Comparison of ENCODE assay signal across 8 cellular contexts in the genomic region with DNA sequence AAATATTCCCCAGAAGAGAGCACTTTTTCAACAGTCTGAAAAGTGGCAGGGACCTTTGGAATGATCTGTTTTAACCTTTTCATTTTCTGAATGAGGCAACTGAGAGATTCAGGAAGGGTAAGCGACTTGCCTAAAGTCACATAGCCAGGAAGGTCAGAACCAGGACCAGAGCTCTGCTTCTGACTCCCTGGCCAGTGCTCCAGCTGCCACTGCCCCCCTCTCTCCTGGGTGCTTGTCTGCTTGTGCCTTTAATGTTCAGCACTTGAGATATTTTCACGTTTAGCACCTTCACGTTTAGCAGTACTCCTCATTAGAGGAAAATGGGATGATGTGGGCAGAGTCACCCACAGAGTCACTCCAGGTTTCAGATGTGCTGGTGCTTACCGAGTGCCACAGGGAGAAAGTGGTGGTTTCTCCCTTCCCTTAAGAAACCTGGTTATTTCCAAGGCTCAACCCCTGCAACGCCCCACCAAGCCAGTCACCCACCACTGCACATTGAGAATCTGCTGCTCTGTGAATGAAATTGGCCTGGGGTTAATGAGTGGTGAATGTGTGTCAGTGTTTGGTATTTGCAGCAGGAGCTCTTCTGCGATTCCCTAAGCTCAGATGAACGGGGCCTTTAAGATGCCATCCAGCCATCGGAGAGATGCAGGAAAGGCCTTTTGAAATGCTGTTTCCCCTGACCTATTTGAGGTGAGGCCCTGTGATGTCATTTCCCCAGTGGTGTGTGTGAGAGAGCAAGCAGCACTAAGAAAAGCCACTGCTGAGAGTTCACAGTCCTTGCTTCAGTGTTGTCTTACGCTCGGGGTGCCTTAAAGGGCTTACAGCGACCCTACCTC.
DNase-seq lines count a peak whose midpoint lies in the region; ATAC-seq and TF ChIP-seq lines count a peak whose summit lies in the region.

No MANE protein-coding gene starts in this region.

- ATAC-seq in HG03025 (IDR thresholded peaks at IDR 0.05; ENCODE audit: low FRiP score, unreplicated experiment) (peak; percentile 65), WTC11 (peak; percentile 34), mucosa of descending colon (peak; percentile 76), GM18520 (IDR thresholded peaks at IDR 0.05; ENCODE audit: unreplicated experiment) (no peak)
- peak; percentile 93 for ATAC-seq in stimulated activated effector memory CD8-positive, alpha-beta T cell treated with anti-CD3 and anti-CD28 coated beads, Interleukin-12 subunit alpha, Interleukin-12 subunit beta, amount 100 ng/mL, for 72 hours

- DNase-seq in WTC11 (ENCODE audit: low spot score) (no peak), cerebellar cortex (ENCODE audit: low spot score) (peak; percentile 39), mucosa of descending colon (peak in 1 of 3 donors; percentile 59), RKO (ENCODE audit: low spot score) (no peak)
- peak in 1 of 2 donors; percentile 75 for DNase-seq in stimulated activated effector memory CD8-positive, alpha-beta T cell treated with anti-CD3 and anti-CD28 coated beads, Interleukin-12 subunit alpha, Interleukin-12 subunit beta, amount 100 ng/mL, for 72 hours (ENCODE audit: low spot score in 2 of 2)

- POLR2A ChIA-PET in WTC11 (lab: Charles Lee) = interaction anchor here (0.5 to 1.0 kb wide), 2 partner anchors 9 to 50 kb away, joined by 3 to 4 read pairs; no protein-coding TSS in a partner anchor

- TF ChIP-seq CTCF in WTC11 (IDR thresholded peaks at IDR 0.05) (no peak), mucosa of descending colon (IDR thresholded peaks at IDR 0.05) (no peak)

- no peak overlapping the region for H3K4me3 Mint-ChIP-seq in WTC11
- peak overlapping the region; percentile 96 for H3K4me3 Mint-ChIP-seq in stimulated activated effector memory CD8-positive, alpha-beta T cell treated with anti-CD3 and anti-CD28 coated beads, Interleukin-12 subunit alpha, Interleukin-12 subunit beta, amount 100 ng/mL, for 72 hours

- CTCF ChIA-PET in WTC11 (lab: Charles Lee) = interaction anchor here (1.5 kb wide), 1 partner anchor 31 kb away, joined by 8 read pairs; no protein-coding TSS in a partner anchor

- no peak overlapping the region for H3K4me3 ChIP-seq in mucosa of descending colon

- no peaks in the 10 kb centered on the region for H3K36me3 Mint-ChIP-seq in WTC11
- H3K36me3 Mint-ChIP-seq in stimulated activated effector memory CD8-positive, alpha-beta T cell treated with anti-CD3 and anti-CD28 coated beads, Interleukin-12 subunit alpha, Interleukin-12 subunit beta, amount 100 ng/mL, for 72 hours = peaks cover 29% of the 10 kb centered on the region

- H3K27ac Mint-ChIP-seq in WTC11 = peak overlapping the region; percentile 87
- peak overlapping the region; percentile 99 for H3K27ac Mint-ChIP-seq in stimulated activated effector memory CD8-positive, alpha-beta T cell treated with anti-CD3 and anti-CD28 coated beads, Interleukin-12 subunit alpha, Interleukin-12 subunit beta, amount 100 ng/mL, for 72 hours

- H3K9me3 Mint-ChIP-seq in WTC11 = no peaks in the 10 kb centered on the region
- no peaks in the 10 kb centered on the region for H3K9me3 Mint-ChIP-seq in stimulated activated effector memory CD8-positive, alpha-beta T cell treated with anti-CD3 and anti-CD28 coated beads, Interleukin-12 subunit alpha, Interleukin-12 subunit beta, amount 100 ng/mL, for 72 hours

- peaks cover 74% of the 10 kb centered on the region for H3K4me1 Mint-ChIP-seq in WTC11
- peaks cover 91% of the 10 kb centered on the region for H3K4me1 Mint-ChIP-seq in stimulated activated effector memory CD8-positive, alpha-beta T cell treated with anti-CD3 and anti-CD28 coated beads, Interleukin-12 subunit alpha, Interleukin-12 subunit beta, amount 100 ng/mL, for 72 hours

- no peaks in the 10 kb centered on the region for H3K9me3 ChIP-seq in mucosa of descending colon

- TF ChIP-seq POLR2A in GM15510 (IDR thresholded peaks at IDR 0.05; ENCODE audit: borderline replicate concordance, extremely low read depth, insufficient read length) = peak; percentile 37

- H3K36me3 ChIP-seq in mucosa of descending colon (ENCODE audit: low read depth) = no peaks in the 10 kb centered on the region

- H3K4me1 ChIP-seq in mucosa of descending colon (ENCODE audit: low read depth) = peaks cover 24% of the 10 kb centered on the region

- intact Hi-C loops in mucosa of descending colon (cut with DNase I, micrococcal nuclease) = no loop called here

- H3K27me3 Mint-ChIP-seq in WTC11 (ENCODE audit: low read depth) = no peaks in the 10 kb centered on the region

TF ChIP-seq in WTC11, 78 proteins besides CTCF, POLR2A, EP300 and RAD21:
- TF ChIP-seq, protein P1, sequence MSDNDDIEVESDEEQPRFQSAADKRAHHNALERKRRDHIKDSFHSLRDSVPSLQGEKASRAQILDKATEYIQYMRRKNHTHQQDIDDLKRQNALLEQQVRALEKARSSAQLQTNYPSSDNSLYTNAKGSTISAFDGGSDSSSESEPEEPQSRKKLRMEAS (CRISPR knock-in tag; IDR thresholded peaks at IDR 0.05) = no peak
- TF ChIP-seq, protein P2, sequence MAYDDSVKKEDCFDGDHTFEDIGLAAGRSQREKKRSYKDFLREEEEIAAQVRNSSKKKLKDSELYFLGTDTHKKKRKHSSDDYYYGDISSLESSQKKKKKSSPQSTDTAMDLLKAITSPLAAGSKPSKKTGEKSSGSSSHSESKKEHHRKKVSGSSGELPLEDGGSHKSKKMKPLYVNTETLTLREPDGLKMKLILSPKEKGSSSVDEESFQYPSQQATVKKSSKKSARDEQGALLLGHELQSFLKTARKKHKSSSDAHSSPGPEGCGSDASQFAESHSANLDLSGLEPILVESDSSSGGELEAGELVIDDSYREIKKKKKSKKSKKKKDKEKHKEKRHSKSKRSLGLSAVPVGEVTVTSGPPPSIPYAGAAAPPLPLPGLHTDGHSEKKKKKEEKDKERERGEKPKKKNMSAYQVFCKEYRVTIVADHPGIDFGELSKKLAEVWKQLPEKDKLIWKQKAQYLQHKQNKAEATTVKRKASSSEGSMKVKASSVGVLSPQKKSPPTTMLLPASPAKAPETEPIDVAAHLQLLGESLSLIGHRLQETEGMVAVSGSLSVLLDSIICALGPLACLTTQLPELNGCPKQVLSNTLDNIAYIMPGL (CRISPR knock-in tag; IDR thresholded peaks at IDR 0.05) = no peak
- no peak for TF ChIP-seq ESRRA (CRISPR knock-in tag; IDR thresholded peaks at IDR 0.05; ENCODE audit: borderline replicate concordance)
- TF ChIP-seq, protein P3, sequence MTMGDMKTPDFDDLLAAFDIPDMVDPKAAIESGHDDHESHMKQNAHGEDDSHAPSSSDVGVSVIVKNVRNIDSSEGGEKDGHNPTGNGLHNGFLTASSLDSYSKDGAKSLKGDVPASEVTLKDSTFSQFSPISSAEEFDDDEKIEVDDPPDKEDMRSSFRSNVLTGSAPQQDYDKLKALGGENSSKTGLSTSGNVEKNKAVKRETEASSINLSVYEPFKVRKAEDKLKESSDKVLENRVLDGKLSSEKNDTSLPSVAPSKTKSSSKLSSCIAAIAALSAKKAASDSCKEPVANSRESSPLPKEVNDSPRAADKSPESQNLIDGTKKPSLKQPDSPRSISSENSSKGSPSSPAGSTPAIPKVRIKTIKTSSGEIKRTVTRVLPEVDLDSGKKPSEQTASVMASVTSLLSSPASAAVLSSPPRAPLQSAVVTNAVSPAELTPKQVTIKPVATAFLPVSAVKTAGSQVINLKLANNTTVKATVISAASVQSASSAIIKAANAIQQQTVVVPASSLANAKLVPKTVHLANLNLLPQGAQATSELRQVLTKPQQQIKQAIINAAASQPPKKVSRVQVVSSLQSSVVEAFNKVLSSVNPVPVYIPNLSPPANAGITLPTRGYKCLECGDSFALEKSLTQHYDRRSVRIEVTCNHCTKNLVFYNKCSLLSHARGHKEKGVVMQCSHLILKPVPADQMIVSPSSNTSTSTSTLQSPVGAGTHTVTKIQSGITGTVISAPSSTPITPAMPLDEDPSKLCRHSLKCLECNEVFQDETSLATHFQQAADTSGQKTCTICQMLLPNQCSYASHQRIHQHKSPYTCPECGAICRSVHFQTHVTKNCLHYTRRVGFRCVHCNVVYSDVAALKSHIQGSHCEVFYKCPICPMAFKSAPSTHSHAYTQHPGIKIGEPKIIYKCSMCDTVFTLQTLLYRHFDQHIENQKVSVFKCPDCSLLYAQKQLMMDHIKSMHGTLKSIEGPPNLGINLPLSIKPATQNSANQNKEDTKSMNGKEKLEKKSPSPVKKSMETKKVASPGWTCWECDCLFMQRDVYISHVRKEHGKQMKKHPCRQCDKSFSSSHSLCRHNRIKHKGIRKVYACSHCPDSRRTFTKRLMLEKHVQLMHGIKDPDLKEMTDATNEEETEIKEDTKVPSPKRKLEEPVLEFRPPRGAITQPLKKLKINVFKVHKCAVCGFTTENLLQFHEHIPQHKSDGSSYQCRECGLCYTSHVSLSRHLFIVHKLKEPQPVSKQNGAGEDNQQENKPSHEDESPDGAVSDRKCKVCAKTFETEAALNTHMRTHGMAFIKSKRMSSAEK (CRISPR knock-in tag; IDR thresholded peaks at IDR 0.05; ENCODE audit: borderline replicate concordance) = no peak
- TF ChIP-seq, protein P4, sequence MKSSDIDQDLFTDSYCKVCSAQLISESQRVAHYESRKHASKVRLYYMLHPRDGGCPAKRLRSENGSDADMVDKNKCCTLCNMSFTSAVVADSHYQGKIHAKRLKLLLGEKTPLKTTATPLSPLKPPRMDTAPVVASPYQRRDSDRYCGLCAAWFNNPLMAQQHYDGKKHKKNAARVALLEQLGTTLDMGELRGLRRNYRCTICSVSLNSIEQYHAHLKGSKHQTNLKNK (CRISPR knock-in tag; IDR thresholded peaks at IDR 0.05) = no peak
- TF ChIP-seq IRF2 (CRISPR knock-in tag; IDR thresholded peaks at IDR 0.05; ENCODE audit: borderline replicate concordance, low read depth) = no peak
- TF ChIP-seq, protein P5, sequence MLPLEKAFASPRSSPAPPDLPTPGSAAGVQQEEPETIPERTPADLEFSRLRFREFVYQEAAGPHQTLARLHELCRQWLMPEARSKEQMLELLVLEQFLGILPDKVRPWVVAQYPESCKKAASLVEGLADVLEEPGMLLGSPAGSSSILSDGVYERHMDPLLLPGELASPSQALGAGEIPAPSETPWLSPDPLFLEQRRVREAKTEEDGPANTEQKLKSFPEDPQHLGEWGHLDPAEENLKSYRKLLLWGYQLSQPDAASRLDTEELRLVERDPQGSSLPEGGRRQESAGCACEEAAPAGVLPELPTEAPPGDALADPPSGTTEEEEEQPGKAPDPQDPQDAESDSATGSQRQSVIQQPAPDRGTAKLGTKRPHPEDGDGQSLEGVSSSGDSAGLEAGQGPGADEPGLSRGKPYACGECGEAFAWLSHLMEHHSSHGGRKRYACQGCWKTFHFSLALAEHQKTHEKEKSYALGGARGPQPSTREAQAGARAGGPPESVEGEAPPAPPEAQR (CRISPR knock-in tag; IDR thresholded peaks at IDR 0.05) = no peak
- no peak for TF ChIP-seq FOXP1 (CRISPR knock-in tag; IDR thresholded peaks at IDR 0.05; ENCODE audit: borderline replicate concordance)
